ENCODE assay signal across 21 cellular contexts in genomic region chr22:48238018-48238915, GRCh38.
DNase-seq lines count a peak whose midpoint lies in the region.
"Had no signal": no experiment of that assay in that cellular context is flagged by ENCODE, and none has a peak within 500 bp of the region (broad histone marks: within the 10 kb centered on the region; RNA-seq: fewer than 3 reads in every experiment).

No MANE protein-coding gene starts in this region.

- H4K5ac ChIP-seq in mesendoderm (ENCODE audit: low read length) = no peak overlapping the region

- no peak overlapping the region for H2BK15ac ChIP-seq in mesendoderm (replicated peaks; ENCODE audit: low read depth)

- peak overlapping the region; percentile 91 for H3K4ac ChIP-seq in mesendoderm (ENCODE audit: low read depth, low read length)

- intact Hi-C loops in activated naive CD4-positive, alpha-beta T cell treated with anti-CD3 and anti-CD28 coated beads for 36 hours (cut with micrococcal nuclease) = no loop called here

- H3K27ac Mint-ChIP-seq in activated naive CD4-positive, alpha-beta T cell treated with anti-CD3 and anti-CD28 coated beads for 36 hours = no peak overlapping the region
- H3K27ac Mint-ChIP-seq: CD4-positive, alpha-beta T cell had no signal

- H3K36me3 Mint-ChIP-seq in activated naive CD4-positive, alpha-beta T cell treated with anti-CD3 and anti-CD28 coated beads for 36 hours (ENCODE audit: low read depth) = no peaks in the 10 kb centered on the region

- peaks cover 13% of the 10 kb centered on the region for H3K27me3 Mint-ChIP-seq in activated naive CD4-positive, alpha-beta T cell treated with anti-CD3 and anti-CD28 coated beads for 36 hours (ENCODE audit: low read depth)

- H3K4me2 ChIP-seq in BLaER1 treated with 17β-estradiol and CSF1 and Interleukin-3, amounts not matched to agents 10 nM and 100 nM = peak overlapping the region; percentile 6 to 91 (median 51); a peak in 20 of 22 replicates
- H3K4me2 ChIP-seq in mesendoderm (ENCODE audit: low read length) = no peak overlapping the region
- H3K4me2 ChIP-seq: A549, KMS-11 had no signal

- no peaks in the 10 kb centered on the region for H3K79me2 ChIP-seq in mesendoderm (ENCODE audit: control insufficient read depth, insufficient read depth, low read length)

- H2BK120ac ChIP-seq in mesendoderm (ENCODE audit: low read depth, low read length) = peak overlapping the region; percentile 84

- H3K36me3 ChIP-seq in BLaER1 treated with 17β-estradiol and CSF1 and Interleukin-3, amounts not matched to agents 10 nM and 100 nM = no peaks in the 10 kb centered on the region
- H3K36me3 ChIP-seq in SK-N-MC (ENCODE audit: insufficient read depth, low read length) = no peaks in the 10 kb centered on the region
- no peaks in the 10 kb centered on the region for H3K36me3 ChIP-seq in mesendoderm (ENCODE audit: control insufficient read depth, insufficient read depth, low read length)
- H3K36me3 ChIP-seq: BE2C, Peyer's patch, SJSA1 had no signal

- peak overlapping the region; percentile 80 for H3K56ac ChIP-seq in mesendoderm (ENCODE audit: low read length)

- peak overlapping the region; percentile 65 for H3K18ac ChIP-seq in mesendoderm (ENCODE audit: low read length)

- H3K23ac ChIP-seq in mesendoderm (ENCODE audit: low read length) = no peak overlapping the region

- H3K9me3 Mint-ChIP-seq in activated naive CD4-positive, alpha-beta T cell treated with anti-CD3 and anti-CD28 coated beads for 36 hours = peaks cover 8% of the 10 kb centered on the region

- no peak overlapping the region for H3K27ac ChIP-seq in BLaER1 treated with 17β-estradiol and CSF1 and Interleukin-3, amounts not matched to agents 10 nM and 100 nM
- H3K27ac ChIP-seq in SK-N-MC (peak overlapping the region; percentile 75), mesendoderm (ENCODE audit: low read depth, low read length) (peak overlapping the region; percentile 87)
- H3K27ac ChIP-seq: KMS-11, Peyer's patch, SJSA1 had no signal

- H4K8ac ChIP-seq in mesendoderm (ENCODE audit: low read depth, low read length) = no peak overlapping the region

- no CpG with 5 or more reads among the region's 16 CpGs for WGBS in mesendoderm (ENCODE audit: extremely low coverage, insufficient coverage, low lambda C conversion rate)

- peaks cover 10 to 12% (median 11%) of the 10 kb centered on the region in 11 experiments for H3K9me3 ChIP-seq in BLaER1 treated with 17β-estradiol and CSF1 and Interleukin-3, amounts not matched to agents 10 nM and 100 nM (replicated peaks in 1 of 11)
- H3K9me3 ChIP-seq in SK-N-MC (ENCODE audit: low read depth, low read length) = no peaks in the 10 kb centered on the region
- H3K9me3 ChIP-seq: BE2C had no signal

- CTCF ChIA-PET in activated naive CD4-positive, alpha-beta T cell treated with anti-CD3 and anti-CD28 coated beads for 36 hours (lab: Charles Lee) = no interaction called here

- H3K4me3 ChIP-seq in BLaER1 treated with 17β-estradiol and CSF1 and Interleukin-3, amounts not matched to agents 10 nM and 100 nM = no peak overlapping the region
- H3K4me3 ChIP-seq in SK-N-MC (no peak overlapping the region), mesendoderm (ENCODE audit: low read length) (no peak overlapping the region)
- H3K4me3 ChIP-seq: A549, Peyer's patch, SJSA1 had no signal

- H3K9ac ChIP-seq in BLaER1 treated with 17β-estradiol and CSF1 and Interleukin-3, amounts not matched to agents 10 nM and 100 nM = no peak overlapping the region
- H3K9ac ChIP-seq in SK-N-MC (ENCODE audit: insufficient read length) (no peak overlapping the region), mesendoderm (ENCODE audit: low read length) (no peak overlapping the region)
- H3K9ac ChIP-seq: KMS-11 had no signal

- H3K4me3 Mint-ChIP-seq in activated naive CD4-positive, alpha-beta T cell treated with anti-CD3 and anti-CD28 coated beads for 36 hours = no peak overlapping the region
- H3K4me3 Mint-ChIP-seq: CD4-positive, alpha-beta T cell had no signal

- peaks cover 6 to 46% (median 27%) of the 10 kb centered on the region in 11 experiments; a peak in 19 of 22 replicates for H3K27me3 ChIP-seq in BLaER1 treated with 17β-estradiol and CSF1 and Interleukin-3, amounts not matched to agents 10 nM and 100 nM
- H3K27me3 ChIP-seq in mesendoderm (ENCODE audit: insufficient read depth, low read length, poor library complexity) = no peaks in the 10 kb centered on the region
- H3K27me3 ChIP-seq: BE2C, Peyer's patch had no signal

- DNase-seq in SK-N-MC (ENCODE audit: low read depth, low spot score) = no peak
- no peak for DNase-seq in mesendoderm
- peak; percentile 10 for DNase-seq in stimulated activated CD8-positive, alpha-beta memory T cell treated with anti-CD3 and anti-CD28 coated beads, Interleukin-4, amount 100 ng/mL, for 48 hours
- no peak for DNase-seq in AG08395 (ENCODE audit: low spot score)
- no peak for DNase-seq in activated naive CD4-positive, alpha-beta T cell treated with anti-CD3 and anti-CD28 coated beads for 36 hours
- no peak for DNase-seq in activated CD4-positive, CD25-positive, alpha-beta regulatory T cell (lab: John Stamatoyannopoulos, UW)
- no peak for DNase-seq in NCI-H2227 (lab: John Stamatoyannopoulos, UW; ENCODE audit: unreplicated experiment)
- DNase-seq: BE2C; CD4-positive, alpha-beta T cell; IMR-90; NCI-H1105; NCI-H146; NCI-H2029; NCI-H226; NCI-H524 treated with DMSO at 0.1 percent for 48 hours; NCI-H82; Peyer's patch had no signal

- no peaks in the 10 kb centered on the region for H3K4me1 Mint-ChIP-seq in activated naive CD4-positive, alpha-beta T cell treated with anti-CD3 and anti-CD28 coated beads for 36 hours (ENCODE audit: low read depth)

- peak overlapping the region; percentile 21 for H2BK5ac ChIP-seq in mesendoderm (ENCODE audit: low read length)

- no peaks in the 10 kb centered on the region for H3K79me1 ChIP-seq in mesendoderm (ENCODE audit: low read length)

- H2AK5ac ChIP-seq in mesendoderm (ENCODE audit: low read length) = peak overlapping the region; percentile 74

- peaks cover 0 to 25% (median 10%) of the 10 kb centered on the region in 11 experiments; a peak in 9 of 22 replicates for H4K20me1 ChIP-seq in BLaER1 treated with 17β-estradiol and CSF1 and Interleukin-3, amounts not matched to agents 10 nM and 100 nM

- H3K4me1 ChIP-seq in BLaER1 treated with 17β-estradiol and CSF1 and Interleukin-3, amounts not matched to agents 10 nM and 100 nM = peaks cover 24 to 58% (median 51%) of the 10 kb centered on the region in 10 experiments
- peaks cover 16% of the 10 kb centered on the region for H3K4me1 ChIP-seq in mesendoderm (ENCODE audit: control insufficient read depth, low read depth, low read length)
- H3K4me1 ChIP-seq: A549, BE2C, Peyer's patch, SJSA1 had no signal

Comparison
In these comparisons a context has a peak if more than half of its experiments do, and no peak if none do; other contexts are left out.
1. H3K27ac ChIP-seq: peak in SK-N-MC (single experiment) and mesendoderm (single experiment); none in BLaER1 treated with 17β-estradiol and CSF1 and Interleukin-3, amounts not matched to agents 10 nM and 100 nM (0 of 11).